In genomic region chr10:60236869-60237524, GRCh38 we compare ENCODE assay signal across 8 cellular contexts.
A peak's percentile ranks its signal among the peaks of the same experiment; 100 is the strongest.
DNase-seq lines count a peak whose midpoint lies in the region; ATAC-seq and TF ChIP-seq lines count a peak whose summit lies in the region.

No MANE protein-coding gene starts in this region.

- TF ChIP-seq POLR2A in gastroesophageal sphincter (IDR thresholded peaks at IDR 0.05), result no peak

- peak overlapping the region in 1 of 4 donors; percentile 39 for H3K27ac ChIP-seq in gastroesophageal sphincter

- DNase-seq in CD1c-positive myeloid dendritic cell (ENCODE audit: extremely low spot score) (peak; percentile 93), NCI-H1092 treated with DMSO at 0.1 percent for 48 hours (lab: John Stamatoyannopoulos, UW) (no peak), HT-29 (ENCODE audit: low spot score) (no peak)
- DNase-seq in stimulated activated effector memory CD8-positive, alpha-beta T cell treated with anti-CD3 and anti-CD28 coated beads, Interleukin-12 subunit alpha, Interleukin-12 subunit beta, amount 100 ng/mL, for 72 hours (ENCODE audit: low spot score in 2 of 2), result peak; percentile 7 to 59

- TF ChIP-seq CTCF in gastroesophageal sphincter (IDR thresholded peaks at IDR 0.05), result no peak

- peak overlapping the region; percentile 64 for H3K27ac Mint-ChIP-seq in T-helper 1 cell treated with Interleukin-12 subunit alpha and Interleukin-12 subunit beta and Interleukin-4 antibody, amounts not matched to agents 30 μg/mL and 1 μg/mL, for 36 hours
- peak overlapping the region; percentile 57 for H3K27ac Mint-ChIP-seq in stimulated activated effector memory CD8-positive, alpha-beta T cell treated with anti-CD3 and anti-CD28 coated beads, Interleukin-12 subunit alpha, Interleukin-12 subunit beta, amount 100 ng/mL, for 72 hours

- ATAC-seq in GM19043 (IDR thresholded peaks at IDR 0.05; ENCODE audit: low read depth, unreplicated experiment), result peak; percentile 89
- ATAC-seq in HG03103 (IDR thresholded peaks at IDR 0.05; ENCODE audit: low read depth, unreplicated experiment), result peak; percentile 92
- peak; percentile 86 for ATAC-seq in gastroesophageal sphincter
- peak; percentile 74 for ATAC-seq in stimulated activated effector memory CD8-positive, alpha-beta T cell treated with anti-CD3 and anti-CD28 coated beads, Interleukin-12 subunit alpha, Interleukin-12 subunit beta, amount 100 ng/mL, for 72 hours

- no peak for TF ChIP-seq EP300 in gastroesophageal sphincter (IDR thresholded peaks at IDR 0.05)

- no peaks in the 10 kb centered on the region for H3K36me3 ChIP-seq in gastroesophageal sphincter

- H3K9me3 Mint-ChIP-seq in T-helper 1 cell treated with Interleukin-12 subunit alpha and Interleukin-12 subunit beta and Interleukin-4 antibody, amounts not matched to agents 30 μg/mL and 1 μg/mL, for 36 hours, result no peaks in the 10 kb centered on the region
- H3K9me3 Mint-ChIP-seq in stimulated activated effector memory CD8-positive, alpha-beta T cell treated with anti-CD3 and anti-CD28 coated beads, Interleukin-12 subunit alpha, Interleukin-12 subunit beta, amount 100 ng/mL, for 72 hours, result no peaks in the 10 kb centered on the region

- peaks cover 5% of the 10 kb centered on the region for H3K36me3 Mint-ChIP-seq in T-helper 1 cell treated with Interleukin-12 subunit alpha and Interleukin-12 subunit beta and Interleukin-4 antibody, amounts not matched to agents 30 μg/mL and 1 μg/mL, for 36 hours (ENCODE audit: low read depth)
- H3K36me3 Mint-ChIP-seq in stimulated activated effector memory CD8-positive, alpha-beta T cell treated with anti-CD3 and anti-CD28 coated beads, Interleukin-12 subunit alpha, Interleukin-12 subunit beta, amount 100 ng/mL, for 72 hours, result peaks cover 7% of the 10 kb centered on the region

- H3K4me1 Mint-ChIP-seq in T-helper 1 cell treated with Interleukin-12 subunit alpha and Interleukin-12 subunit beta and Interleukin-4 antibody, amounts not matched to agents 30 μg/mL and 1 μg/mL, for 36 hours (ENCODE audit: low read depth), result peaks cover 30% of the 10 kb centered on the region
- peaks cover 33% of the 10 kb centered on the region for H3K4me1 Mint-ChIP-seq in stimulated activated effector memory CD8-positive, alpha-beta T cell treated with anti-CD3 and anti-CD28 coated beads, Interleukin-12 subunit alpha, Interleukin-12 subunit beta, amount 100 ng/mL, for 72 hours

- no peaks in the 10 kb centered on the region for H3K9me3 ChIP-seq in gastroesophageal sphincter

- H3K27me3 ChIP-seq in gastroesophageal sphincter, result no peaks in the 10 kb centered on the region

- no peaks in the 10 kb centered on the region for H3K27me3 Mint-ChIP-seq in T-helper 1 cell treated with Interleukin-12 subunit alpha and Interleukin-12 subunit beta and Interleukin-4 antibody, amounts not matched to agents 30 μg/mL and 1 μg/mL, for 36 hours (ENCODE audit: low read depth)

- no peak overlapping the region for H3K4me3 ChIP-seq in gastroesophageal sphincter

- peak overlapping the region; percentile 69 for H3K4me3 Mint-ChIP-seq in T-helper 1 cell treated with Interleukin-12 subunit alpha and Interleukin-12 subunit beta and Interleukin-4 antibody, amounts not matched to agents 30 μg/mL and 1 μg/mL, for 36 hours
- H3K4me3 Mint-ChIP-seq in stimulated activated effector memory CD8-positive, alpha-beta T cell treated with anti-CD3 and anti-CD28 coated beads, Interleukin-12 subunit alpha, Interleukin-12 subunit beta, amount 100 ng/mL, for 72 hours, result peak overlapping the region; percentile 65

- 64 to 72% methylated on average over 7 to 8 of the region's 9 CpGs for WGBS in gastroesophageal sphincter (ENCODE audit: low coverage in 1 of 2), 2 donors

- H3K4me1 ChIP-seq in gastroesophageal sphincter, result peaks cover 0 to 36% (median 0%) of the 10 kb centered on the region in 3 donors

Comparison
In these comparisons a context has a peak if more than half of its experiments do, and no peak if none do; other contexts are left out.
1. DNase-seq: peak in CD1c-positive myeloid dendritic cell (single experiment) and stimulated activated effector memory CD8-positive, alpha-beta T cell treated with anti-CD3 and anti-CD28 coated beads, Interleukin-12 subunit alpha, Interleukin-12 subunit beta, amount 100 ng/mL, for 72 hours (2 of 2); none in NCI-H1092 treated with DMSO at 0.1 percent for 48 hours (single experiment) and HT-29 (single experiment).
2. Peak in every context shown above with its lines, with median percentiles within 50 percentile points of each other: ATAC-seq.